ENCODE assay signal across 27 cellular contexts in the genomic region with DNA sequence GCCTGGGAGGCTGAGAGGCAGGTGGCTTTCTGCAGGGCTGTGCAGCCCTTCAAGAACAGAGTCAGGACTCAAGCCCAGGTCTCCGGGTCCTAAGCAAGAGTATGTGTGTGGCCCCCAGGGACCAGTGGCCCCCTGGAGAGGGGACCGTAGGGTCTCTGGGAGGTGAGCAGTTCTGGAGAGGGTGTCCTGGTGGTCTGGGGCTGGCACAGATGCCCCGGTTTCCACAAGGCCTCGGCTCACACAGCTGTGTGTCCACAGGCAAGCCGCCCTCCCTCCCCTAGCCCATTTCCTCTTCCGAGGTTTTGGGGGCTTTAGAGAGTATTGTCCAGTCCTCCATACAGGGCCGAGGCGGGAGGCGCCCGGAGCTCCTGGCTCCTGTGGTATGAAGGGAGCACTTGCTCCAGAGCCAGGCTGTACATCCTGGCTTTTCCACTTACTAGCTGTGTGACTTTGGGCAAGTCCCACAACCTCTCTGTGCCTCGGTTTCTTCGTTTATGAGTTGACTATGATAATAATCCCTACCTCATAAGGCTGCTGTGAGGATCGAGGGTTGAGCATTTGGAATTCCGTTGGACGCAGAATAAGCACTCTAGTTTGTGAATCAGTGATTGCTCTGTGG. TPM values are rescaled to one million over a fixed set of nuclear protein-coding genes. Genes with fewer than 3 reads are reported as not detected.
"Had no signal": no experiment of that assay in that cellular context is flagged by ENCODE, and none has a peak within 500 bp of the region (broad histone marks: within the 10 kb centered on the region; RNA-seq: fewer than 3 reads in every experiment).

No MANE protein-coding gene starts in this region.

- H3K4me3 ChIP-seq: hepatocyte, lung, mucosa of descending colon, prostate gland, right atrium auricular region, sigmoid colon, testis, tibial nerve, upper lobe of left lung had no signal

- FAIRE-seq: frontal cortex, kidney had no signal

- ATAC-seq: left lobe of liver; mucosa of descending colon; natural killer cell treated with Interleukin-12 subunit alpha and Interleukin-12 subunit beta and Interleukin-15 and Interleukin-18, amount 100 ng/mL, for 72 hours; stimulated activated effector memory CD8-positive, alpha-beta T cell treated with anti-CD3 and anti-CD28 coated beads, Interleukin-12 subunit alpha, Interleukin-12 subunit beta, amount 100 ng/mL, for 72 hours; stimulated activated naive CD8-positive, alpha-beta T cell treated with anti-CD3 and anti-CD28 coated beads, Interleukin-15, Interleukin-2, amounts not matched to agents 100 U/mL and 50 U/mL, for 24 hours had no signal

- H3K27me3 Mint-ChIP-seq: natural killer cell treated with Interleukin-12 subunit alpha and Interleukin-12 subunit beta and Interleukin-15 and Interleukin-18, amount 100 ng/mL, for 72 hours had no signal

- H3K36me3 Mint-ChIP-seq: mesothelial cell of epicardium, naive B cell had no signal

- H3K27ac ChIP-seq: hepatocyte, prostate gland, right atrium auricular region, sigmoid colon, testis, upper lobe of left lung had no signal

- H3K9me3 Mint-ChIP-seq: mesothelial cell of epicardium; naive B cell; natural killer cell treated with Interleukin-12 subunit alpha and Interleukin-12 subunit beta and Interleukin-15 and Interleukin-18, amount 100 ng/mL, for 72 hours; neural crest cell; stimulated activated effector memory CD8-positive, alpha-beta T cell treated with anti-CD3 and anti-CD28 coated beads, Interleukin-12 subunit alpha, Interleukin-12 subunit beta, amount 100 ng/mL, for 72 hours had no signal

- H3K4me3 Mint-ChIP-seq: mesothelial cell of epicardium; naive B cell; natural killer cell treated with Interleukin-12 subunit alpha and Interleukin-12 subunit beta and Interleukin-15 and Interleukin-18, amount 100 ng/mL, for 72 hours; neural crest cell; stimulated activated effector memory CD8-positive, alpha-beta T cell treated with anti-CD3 and anti-CD28 coated beads, Interleukin-12 subunit alpha, Interleukin-12 subunit beta, amount 100 ng/mL, for 72 hours had no signal

- DNase-seq: cortex of kidney; head of caudate nucleus; mesenchymal stem cell; mucosa of descending colon; naive B cell; sigmoid colon; stimulated activated CD4-positive, alpha-beta T cell treated with anti-CD3 and anti-CD28 coated beads, Interleukin-2, amount 100 ng/mL, for 24 hours; stimulated activated CD4-positive, alpha-beta T cell treated with anti-CD3 and anti-CD28 coated beads, Interleukin-4, amount 100 ng/mL, for 24 hours; stimulated activated naive CD8-positive, alpha-beta T cell treated with anti-CD3 and anti-CD28 coated beads, Interleukin-15, Interleukin-2, amounts not matched to agents 100 U/mL and 50 U/mL, for 24 hours; testis had no signal

- H3K36me3 ChIP-seq: prostate gland, right atrium auricular region, sigmoid colon, tibial nerve had no signal

- H3K9me3 ChIP-seq: mucosa of descending colon, prostate gland, right atrium auricular region, sigmoid colon, testis, tibial nerve, upper lobe of left lung had no signal

- H3K27ac Mint-ChIP-seq: mesothelial cell of epicardium; natural killer cell treated with Interleukin-12 subunit alpha and Interleukin-12 subunit beta and Interleukin-15 and Interleukin-18, amount 100 ng/mL, for 72 hours; stimulated activated effector memory CD8-positive, alpha-beta T cell treated with anti-CD3 and anti-CD28 coated beads, Interleukin-12 subunit alpha, Interleukin-12 subunit beta, amount 100 ng/mL, for 72 hours had no signal

- H3K27me3 ChIP-seq: hepatocyte, right atrium auricular region, sigmoid colon, testis, tibial nerve, upper lobe of left lung had no signal

RNA-seq across cellular contexts. Expression of a gene that starts 34.6 kb away (rescaled TPM):
- total RNA-seq: dermis microvascular lymphatic vessel endothelial cell, fibroblast of villous mesenchyme, glomerular endothelial cell, skeletal muscle tissue had no signal
